1 cellular context compared by ENCODE assay signal in the genomic region with DNA sequence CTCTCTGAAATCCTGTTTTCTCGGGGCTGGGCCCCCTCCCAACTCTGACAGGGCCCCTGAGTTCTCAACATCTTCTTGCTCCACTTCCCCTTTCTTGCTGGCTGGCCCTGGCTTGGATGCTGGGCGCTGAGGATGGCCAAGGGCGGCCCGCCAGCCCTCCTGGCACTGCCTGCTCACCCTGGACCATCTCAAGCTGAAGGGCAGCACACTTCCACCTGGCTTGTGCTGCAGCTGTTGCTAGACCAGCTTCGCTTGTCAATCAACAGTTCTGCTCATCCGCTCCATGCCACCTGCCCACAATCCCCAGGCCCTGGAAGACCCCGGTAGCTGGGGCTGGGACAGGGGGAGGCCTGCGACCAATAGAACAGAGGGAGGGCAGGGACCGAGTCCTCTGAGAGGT.
TF ChIP-seq lines count a peak whose summit lies in the region.

No MANE protein-coding gene starts in this region.

TF ChIP-seq in GM12878, 131 proteins besides CTCF, POLR2A, EP300 and RAD21:
- 0 out of 2 replicates have a peak, but pooled peaks have one; percentile 22 for TF ChIP-seq SPI1 (IDR thresholded peaks at IDR 0.05; ENCODE audit: borderline replicate concordance, insufficient read depth, low read depth, low read length)
- no peak for TF ChIP-seq EED (IDR thresholded peaks at IDR 0.05; ENCODE audit: low read depth)
